11 cellular contexts compared by ENCODE assay signal in the genomic region with DNA sequence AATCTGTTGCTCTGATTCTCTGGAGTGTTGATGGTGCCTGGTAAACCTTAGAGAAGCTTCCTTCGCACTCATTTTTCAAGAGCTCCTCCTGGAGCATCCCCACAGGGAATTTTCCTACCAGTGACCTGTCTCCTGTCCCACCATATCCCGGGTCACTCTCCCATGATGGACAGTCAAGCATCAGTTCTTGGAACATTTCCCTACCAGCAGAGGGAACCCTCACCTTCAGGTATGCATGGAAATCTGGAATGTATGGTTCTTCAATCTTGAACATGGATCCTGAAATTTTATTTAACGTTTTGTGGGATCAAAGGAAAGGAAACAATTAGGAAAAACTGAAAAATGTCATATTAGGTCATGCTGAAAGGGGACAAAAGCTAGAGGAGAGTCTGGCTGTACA.
DNase-seq lines count a peak whose midpoint lies in the region; ATAC-seq and TF ChIP-seq lines count a peak whose summit lies in the region.
"Had no signal": no experiment of that assay in that cellular context is flagged by ENCODE, and none has a peak within 500 bp of the region (broad histone marks: within the 10 kb centered on the region; RNA-seq: fewer than 3 reads in every experiment).

No MANE protein-coding gene starts in this region.

- no peaks in the 10 kb centered on the region for H3F3A ChIP-seq in GM23338 (replicated peaks; ENCODE audit: low read depth)
- no peaks in the 10 kb centered on the region for H3F3A ChIP-seq in PC-9 (ENCODE audit: insufficient read depth, low read depth)

- no peaks in the 10 kb centered on the region for H3K9me3 Mint-ChIP-seq in GM23338
- H3K9me3 Mint-ChIP-seq: activated T-cell treated with anti-CD3 and anti-CD28 coated beads, Interleukin-2, amount 50 U/mL, for 24 hours had no signal

- no peak overlapping the region for H3K4me2 ChIP-seq in GM23338
- H3K4me2 ChIP-seq in PC-9: no peak overlapping the region

- H3K4me1 Mint-ChIP-seq in GM23338: peaks cover 20% of the 10 kb centered on the region

- H2AFZ ChIP-seq in GM23338: peak overlapping the region; percentile 64; the same call in 1 of the 2 replicates
- no peak overlapping the region for H2AFZ ChIP-seq in PC-9

- H4K20me1 ChIP-seq in GM23338 (replicated peaks; ENCODE audit: insufficient read depth): no peaks in the 10 kb centered on the region
- no peaks in the 10 kb centered on the region for H4K20me1 ChIP-seq in PC-9 (ENCODE audit: insufficient read depth)

- H3K36me3 ChIP-seq in GM23338 (ENCODE audit: insufficient read depth) (no peaks in the 10 kb centered on the region), PC-9 (ENCODE audit: low read depth) (no peaks in the 10 kb centered on the region)

- H3K4me3 Mint-ChIP-seq in GM23338: no peak overlapping the region
- H3K4me3 Mint-ChIP-seq: activated T-cell treated with anti-CD3 and anti-CD28 coated beads, Interleukin-2, amount 50 U/mL, for 24 hours had no signal

- H3K79me2 ChIP-seq in GM23338 (replicated peaks; ENCODE audit: insufficient read depth) (no peaks in the 10 kb centered on the region), PC-9 (ENCODE audit: low read depth) (no peaks in the 10 kb centered on the region)

- TF ChIP-seq CTCF in AG04450 (IDR thresholded peaks at IDR 0.05; ENCODE audit: low read depth, low read length): peak; percentile 29; the same call in 1 of the 2 replicates
- TF ChIP-seq CTCF in GM23338 (conservative IDR thresholded peaks at IDR 0.05; ENCODE audit: low read depth in 2 of 2): peak; percentile 88 to 92
- peak; percentile 53 for TF ChIP-seq CTCF in PC-9 (conservative IDR thresholded peaks at IDR 0.05)
- peak; percentile 33 for TF ChIP-seq CTCF in fibroblast of pulmonary artery (IDR thresholded peaks at IDR 0.05; ENCODE audit: low read length, missing control alignments)

- H3K27me3 ChIP-seq in AG04450 (ENCODE audit: control insufficient read depth, insufficient read depth, low read length) (no peaks in the 10 kb centered on the region), GM23338 (ENCODE audit: insufficient read depth) (no peaks in the 10 kb centered on the region), PC-9 (ENCODE audit: insufficient read depth, low read depth) (no peaks in the 10 kb centered on the region)

- CTCF ChIA-PET in AG04450 (lab: Charles Lee): no interaction called here
- CTCF ChIA-PET in PC-9 (lab: Charles Lee): no interaction called here

- peaks cover 2% of the 10 kb centered on the region for H3K27me3 Mint-ChIP-seq in GM23338 (ENCODE audit: insufficient read depth, low read depth, poor library complexity)
- H3K27me3 Mint-ChIP-seq: activated T-cell treated with anti-CD3 and anti-CD28 coated beads, Interleukin-2, amount 50 U/mL, for 24 hours had no signal

- 0 out of 2 replicates have a peak overlapping the region, but pooled peaks have one; percentile 6 for H3K27ac Mint-ChIP-seq in GM23338
- H3K27ac Mint-ChIP-seq: activated T-cell treated with anti-CD3 and anti-CD28 coated beads, Interleukin-2, amount 50 U/mL, for 24 hours had no signal

- no peaks in the 10 kb centered on the region for H3K9me2 ChIP-seq in GM23338 (ENCODE audit: insufficient read depth)
- H3K9me2 ChIP-seq in PC-9 (ENCODE audit: insufficient read depth): no peaks in the 10 kb centered on the region

- ATAC-seq in GM23338 (peak; percentile 78), HG03097 (IDR thresholded peaks at IDR 0.05; ENCODE audit: low FRiP score, unreplicated experiment) (no peak)

- H3K4me1 ChIP-seq in GM23338 (ENCODE audit: insufficient read depth) (peaks cover 12% of the 10 kb centered on the region; the same call in 1 of the 2 replicates), PC-9 (replicated peaks; ENCODE audit: insufficient read depth) (no peaks in the 10 kb centered on the region)

- POLR2A ChIA-PET in AG04450 (lab: Yijun Ruan, JAX) (no interaction called here), PC-9 (lab: Charles Lee; ENCODE audit: unreplicated experiment) (no interaction called here)

- H3K27ac ChIP-seq in AG04450 (ENCODE audit: low read depth, low read length) (no peak overlapping the region), GM23338 (ENCODE audit: low read depth) (no peak overlapping the region), PC-9 (no peak overlapping the region)

- intact Hi-C loops in PC-9 (cut with micrococcal nuclease; ENCODE audit: unreplicated experiment): loop anchor here (2.0 kb wide), 1 partner anchor 60 kb away; no protein-coding TSS in a partner anchor

- no peaks in the 10 kb centered on the region for H3K9me3 ChIP-seq in AG04450 (ENCODE audit: control insufficient read depth, insufficient read depth, low read length)
- no peaks in the 10 kb centered on the region for H3K9me3 ChIP-seq in PC-9 (ENCODE audit: insufficient read depth, low read depth)

- no TSS peak for BruUV-seq in PC-9 (replicated peaks; lab: Mats Ljungman, UMichigan)

- no peaks in the 10 kb centered on the region for H3K36me3 Mint-ChIP-seq in GM23338 (ENCODE audit: low read depth)

- H3K4me3 ChIP-seq in AG04450 (ENCODE audit: low read depth, low read length) (no peak overlapping the region), GM23338 (no peak overlapping the region), PC-9 (no peak overlapping the region), fibroblast of pulmonary artery (replicated peaks; ENCODE audit: low read depth, low read length) (no peak overlapping the region)

- DNase-seq in AG04450 (ENCODE audit: low read depth, low spot score) (no peak), GM23338 (ENCODE audit: low spot score) (peak; percentile 79), PC-9 (no peak), fibroblast of pulmonary artery (ENCODE audit: low read depth) (peak; percentile 12), NCI-H2029 (lab: John Stamatoyannopoulos, UW) (no peak), AG08396 (ENCODE audit: low spot score) (no peak)
- DNase-seq in stimulated activated CD4-positive, alpha-beta T cell treated with anti-CD3 and anti-CD28 coated beads, Interleukin-2, amount 100 ng/mL, for 24 hours: no peak
- DNase-seq: activated T-cell treated with anti-CD3 and anti-CD28 coated beads, Interleukin-2, amount 50 U/mL, for 24 hours; kidney glomerular epithelial cell; NCI-H1694 had no signal

TF ChIP-seq in GM23338, 12 proteins besides CTCF, POLR2A, EP300 and RAD21:
- TF ChIP-seq, protein P1, sequence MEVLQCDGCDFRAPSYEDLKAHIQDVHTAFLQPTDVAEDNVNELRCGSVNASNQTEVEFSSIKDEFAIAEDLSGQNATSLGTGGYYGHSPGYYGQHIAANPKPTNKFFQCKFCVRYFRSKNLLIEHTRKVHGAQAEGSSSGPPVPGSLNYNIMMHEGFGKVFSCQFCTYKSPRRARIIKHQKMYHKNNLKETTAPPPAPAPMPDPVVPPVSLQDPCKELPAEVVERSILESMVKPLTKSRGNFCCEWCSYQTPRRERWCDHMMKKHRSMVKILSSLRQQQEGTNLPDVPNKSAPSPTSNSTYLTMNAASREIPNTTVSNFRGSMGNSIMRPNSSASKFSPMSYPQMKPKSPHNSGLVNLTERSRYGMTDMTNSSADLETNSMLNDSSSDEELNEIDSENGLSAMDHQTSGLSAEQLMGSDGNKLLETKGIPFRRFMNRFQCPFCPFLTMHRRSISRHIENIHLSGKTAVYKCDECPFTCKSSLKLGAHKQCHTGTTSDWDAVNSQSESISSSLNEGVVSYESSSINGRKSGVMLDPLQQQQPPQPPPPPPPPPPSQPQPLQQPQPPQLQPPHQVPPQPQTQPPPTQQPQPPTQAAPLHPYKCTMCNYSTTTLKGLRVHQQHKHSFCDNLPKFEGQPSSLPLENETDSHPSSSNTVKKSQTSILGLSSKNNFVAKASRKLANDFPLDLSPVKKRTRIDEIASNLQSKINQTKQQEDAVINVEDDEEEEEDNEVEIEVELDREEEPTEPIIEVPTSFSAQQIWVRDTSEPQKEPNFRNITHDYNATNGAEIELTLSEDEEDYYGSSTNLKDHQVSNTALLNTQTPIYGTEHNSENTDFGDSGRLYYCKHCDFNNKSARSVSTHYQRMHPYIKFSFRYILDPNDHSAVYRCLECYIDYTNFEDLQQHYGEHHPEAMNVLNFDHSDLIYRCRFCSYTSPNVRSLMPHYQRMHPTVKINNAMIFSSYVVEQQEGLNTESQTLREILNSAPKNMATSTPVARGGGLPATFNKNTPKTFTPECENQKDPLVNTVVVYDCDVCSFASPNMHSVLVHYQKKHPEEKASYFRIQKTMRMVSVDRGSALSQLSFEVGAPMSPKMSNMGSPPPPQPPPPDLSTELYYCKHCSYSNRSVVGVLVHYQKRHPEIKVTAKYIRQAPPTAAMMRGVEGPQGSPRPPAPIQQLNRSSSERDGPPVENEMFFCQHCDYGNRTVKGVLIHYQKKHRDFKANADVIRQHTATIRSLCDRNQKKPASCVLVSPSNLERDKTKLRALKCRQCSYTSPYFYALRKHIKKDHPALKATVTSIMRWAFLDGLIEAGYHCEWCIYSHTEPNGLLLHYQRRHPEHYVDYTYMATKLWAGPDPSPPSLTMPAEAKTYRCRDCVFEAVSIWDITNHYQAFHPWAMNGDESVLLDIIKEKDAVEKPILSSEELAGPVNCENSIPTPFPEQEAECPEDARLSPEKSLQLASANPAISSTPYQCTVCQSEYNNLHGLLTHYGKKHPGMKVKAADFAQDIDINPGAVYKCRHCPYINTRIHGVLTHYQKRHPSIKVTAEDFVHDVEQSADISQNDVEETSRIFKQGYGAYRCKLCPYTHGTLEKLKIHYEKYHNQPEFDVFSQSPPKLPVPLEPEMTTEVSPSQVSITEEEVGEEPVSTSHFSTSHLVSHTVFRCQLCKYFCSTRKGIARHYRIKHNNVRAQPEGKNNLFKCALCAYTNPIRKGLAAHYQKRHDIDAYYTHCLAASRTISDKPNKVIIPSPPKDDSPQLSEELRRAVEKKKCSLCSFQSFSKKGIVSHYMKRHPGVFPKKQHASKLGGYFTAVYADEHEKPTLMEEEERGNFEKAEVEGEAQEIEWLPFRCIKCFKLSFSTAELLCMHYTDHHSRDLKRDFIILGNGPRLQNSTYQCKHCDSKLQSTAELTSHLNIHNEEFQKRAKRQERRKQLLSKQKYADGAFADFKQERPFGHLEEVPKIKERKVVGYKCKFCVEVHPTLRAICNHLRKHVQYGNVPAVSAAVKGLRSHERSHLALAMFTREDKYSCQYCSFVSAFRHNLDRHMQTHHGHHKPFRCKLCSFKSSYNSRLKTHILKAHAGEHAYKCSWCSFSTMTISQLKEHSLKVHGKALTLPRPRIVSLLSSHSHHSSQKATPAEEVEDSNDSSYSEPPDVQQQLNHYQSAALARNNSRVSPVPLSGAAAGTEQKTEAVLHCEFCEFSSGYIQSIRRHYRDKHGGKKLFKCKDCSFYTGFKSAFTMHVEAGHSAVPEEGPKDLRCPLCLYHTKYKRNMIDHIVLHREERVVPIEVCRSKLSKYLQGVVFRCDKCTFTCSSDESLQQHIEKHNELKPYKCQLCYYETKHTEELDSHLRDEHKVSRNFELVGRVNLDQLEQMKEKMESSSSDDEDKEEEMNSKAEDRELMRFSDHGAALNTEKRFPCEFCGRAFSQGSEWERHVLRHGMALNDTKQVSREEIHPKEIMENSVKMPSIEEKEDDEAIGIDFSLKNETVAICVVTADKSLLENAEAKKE (CRISPR knock-in tag; IDR thresholded peaks at IDR 0.05): peak; percentile 28; the same call in 1 of the 2 replicates
- TF ChIP-seq JUNB (IDR thresholded peaks at IDR 0.05; ENCODE audit: unreplicated experiment): no peak

Comparison
In these comparisons a context has a peak if more than half of its experiments do, and no peak if none do; other contexts are left out.
1. DNase-seq: peak in GM23338 (single experiment) and fibroblast of pulmonary artery (single experiment); none in AG04450 (single experiment), PC-9 (0 of 2), NCI-H2029 (single experiment), stimulated activated CD4-positive, alpha-beta T cell treated with anti-CD3 and anti-CD28 coated beads, Interleukin-2, amount 100 ng/mL, for 24 hours (0 of 2) and AG08396 (single experiment).
2. CTCF ChIP-seq: peak in every context shown above with its lines; median percentile 90 in GM23338; 53 in PC-9; 33 in fibroblast of pulmonary artery; 29 in AG04450.